ENCODE assay signal across 1 cellular context in the genomic region with DNA sequence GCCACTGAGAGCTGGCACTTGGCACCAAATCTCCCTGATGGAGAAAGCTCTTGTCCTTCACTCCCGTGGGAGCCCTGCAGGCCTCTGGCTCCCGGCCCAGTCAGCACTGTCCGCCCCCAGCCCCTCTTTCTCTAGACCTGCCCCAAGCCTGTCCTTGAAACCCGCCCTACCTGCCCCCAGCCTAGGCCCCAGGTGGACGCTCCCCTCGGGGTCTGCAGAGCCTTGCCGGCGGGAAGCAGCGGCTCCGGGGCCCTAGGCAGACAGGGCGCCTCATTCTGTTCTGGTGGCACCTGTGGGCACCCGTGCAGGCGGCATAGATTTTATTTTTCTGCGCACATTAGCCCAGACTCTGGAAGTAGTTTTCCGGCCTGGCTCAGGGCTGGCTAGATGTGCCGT.
TF ChIP-seq lines count a peak whose summit lies in the region.

No MANE protein-coding gene starts in this region.

TF ChIP-seq in IMR-90, 13 proteins besides CTCF, POLR2A, EP300 and RAD21:
- TF ChIP-seq MAFK (IDR thresholded peaks at IDR 0.05; ENCODE audit: low read depth, low read length) (no peak), CHD1 (IDR thresholded peaks at IDR 0.05; ENCODE audit: low read depth, low read length) (no peak), SMC3 (IDR thresholded peaks at IDR 0.05; ENCODE audit: low read depth, low read length) (no peak), BHLHE40 (IDR thresholded peaks at IDR 0.05; ENCODE audit: low read depth, low read length) (no peak), RCOR1 (IDR thresholded peaks at IDR 0.05; ENCODE audit: insufficient replicate concordance, low read length) (no peak), RFX5 (IDR thresholded peaks at IDR 0.05; ENCODE audit: low read depth, low read length) (no peak), CEBPB (IDR thresholded peaks at IDR 0.05; ENCODE audit: low read depth, low read length) (no peak), NFE2L2 (IDR thresholded peaks at IDR 0.05; ENCODE audit: low read depth, low read length) (no peak)
- TF ChIP-seq, protein P1, sequence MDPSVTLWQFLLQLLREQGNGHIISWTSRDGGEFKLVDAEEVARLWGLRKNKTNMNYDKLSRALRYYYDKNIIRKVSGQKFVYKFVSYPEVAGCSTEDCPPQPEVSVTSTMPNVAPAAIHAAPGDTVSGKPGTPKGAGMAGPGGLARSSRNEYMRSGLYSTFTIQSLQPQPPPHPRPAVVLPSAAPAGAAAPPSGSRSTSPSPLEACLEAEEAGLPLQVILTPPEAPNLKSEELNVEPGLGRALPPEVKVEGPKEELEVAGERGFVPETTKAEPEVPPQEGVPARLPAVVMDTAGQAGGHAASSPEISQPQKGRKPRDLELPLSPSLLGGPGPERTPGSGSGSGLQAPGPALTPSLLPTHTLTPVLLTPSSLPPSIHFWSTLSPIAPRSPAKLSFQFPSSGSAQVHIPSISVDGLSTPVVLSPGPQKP (IDR thresholded peaks at IDR 0.05; ENCODE audit: borderline replicate concordance, low read depth, low read length), result no peak
TF ChIP-seq in IMR-90: peak in this region for 0.
